In genomic region chr11:65117206-65118096, GRCh38 we compare ENCODE assay signal across 1 cellular context.
TF ChIP-seq lines count a peak whose summit lies in the region.

Gene ZNHIT2, minus strand, starts transcription at chr11:65117701. Its CDS starts 48 bp downstream, at chr11:65117653.

TF ChIP-seq in K562, 482 proteins besides CTCF, POLR2A, EP300 and RAD21 (continued from another document and continues in another):
- TF ChIP-seq ZNF592 (IDR thresholded peaks at IDR 0.05) (no peak), KDM4B (IDR thresholded peaks at IDR 0.05; ENCODE audit: borderline replicate concordance in 2 of 2, low read depth in 1 of 2) (peak in 1 of 2 experiments; percentile 85; a peak in 2 of 4 replicates), DEAF1 (CRISPR knock-in tag; IDR thresholded peaks at IDR 0.05) (peak; percentile 100), IRF2 (CRISPR knock-in tag; IDR thresholded peaks at IDR 0.05) (no peak), MTA1 (IDR thresholded peaks at IDR 0.05; ENCODE audit: borderline replicate concordance) (peak; percentile 96), MIER1 (IDR thresholded peaks at IDR 0.05; ENCODE audit: low read depth) (no peak), RREB1 (CRISPR knock-in tag; IDR thresholded peaks at IDR 0.05) (0 out of 2 replicates have a peak, but pooled peaks have one; percentile 33), KDM1A (IDR thresholded peaks at IDR 0.05) (no peak), PRPF4 (IDR thresholded peaks at IDR 0.05; ENCODE audit: insufficient read depth, low read depth, low read length, poor library complexity, severe bottlenecking) (peak; percentile 38), ZNF449 (CRISPR knock-in tag; IDR thresholded peaks at IDR 0.05) (no peak), ZNF699 (CRISPR knock-in tag; IDR thresholded peaks at IDR 0.05; ENCODE audit: insufficient replicate concordance) (no peak), POLR3A (IDR thresholded peaks at IDR 0.05; ENCODE audit: borderline replicate concordance, extremely low read depth, insufficient read depth, insufficient read length) (no peak), BHLHE40 (IDR thresholded peaks at IDR 0.05; ENCODE audit: low read length) (no peak; the same call in 1 of the 2 replicates), MYBL2 (IDR thresholded peaks at IDR 0.05; ENCODE audit: low read depth) (no peak), MYBL2 (CRISPR knock-in tag; IDR thresholded peaks at IDR 0.05; ENCODE audit: borderline replicate concordance) (0 out of 2 replicates have a peak, but pooled peaks have one; percentile 52), NCOA6 (IDR thresholded peaks at IDR 0.05) (no peak), HNRNPLL (IDR thresholded peaks at IDR 0.05; ENCODE audit: low read depth, low read length, poor library complexity, severe bottlenecking) (peak; percentile 58), POLR2AphosphoS2 (IDR thresholded peaks at IDR 0.05; ENCODE audit: low read length) (peak; percentile 99), CBFB (CRISPR knock-in tag; IDR thresholded peaks at IDR 0.05) (no peak), ZNF134 (CRISPR knock-in tag; conservative IDR thresholded peaks at IDR 0.05) (no peak), ZNF561 (CRISPR knock-in tag; conservative IDR thresholded peaks at IDR 0.05) (no peak), SETDB1 (IDR thresholded peaks at IDR 0.05; ENCODE audit: low read length) (no peak), NRF1 (conservative IDR thresholded peaks at IDR 0.05 in 1 of 2, IDR thresholded peaks at IDR 0.05 in 1 of 2) (peak; percentile 78 to 80), CREM (IDR thresholded peaks at IDR 0.05; ENCODE audit: low read depth) (peak; percentile 96), ZFP30 (CRISPR knock-in tag; IDR thresholded peaks at IDR 0.05; ENCODE audit: borderline replicate concordance) (no peak), PTRF (tag; IDR thresholded peaks at IDR 0.05) (no peak), MAZ (CRISPR knock-in tag; conservative IDR thresholded peaks at IDR 0.05 in 1 of 2, IDR thresholded peaks at IDR 0.05 in 1 of 2) (peak; percentile 66 to 89), SMARCA4 (IDR thresholded peaks at IDR 0.05) (no peak), ZNF696 (CRISPR knock-in tag; conservative IDR thresholded peaks at IDR 0.05) (no peak), CHD2 (IDR thresholded peaks at IDR 0.05; ENCODE audit: low read depth, low read length) (peak; percentile 40; the same call in 1 of the 2 replicates), VEZF1 (CRISPR knock-in tag; IDR thresholded peaks at IDR 0.05) (peak; percentile 91), NBN (IDR thresholded peaks at IDR 0.05; ENCODE audit: low read depth) (no peak; the same call in 1 of the 2 replicates), ZNF76 (CRISPR knock-in tag; IDR thresholded peaks at IDR 0.05; ENCODE audit: borderline replicate concordance) (no peak), BRF1 (IDR thresholded peaks at IDR 0.05; ENCODE audit: borderline replicate concordance, extremely low read depth, insufficient read length) (no peak), ZBED1 (IDR thresholded peaks at IDR 0.05) (peak; percentile 48; the same call in 1 of the 2 replicates), TCF7L2 (IDR thresholded peaks at IDR 0.05; ENCODE audit: low read depth, low read length) (no peak), HNRNPL (IDR thresholded peaks at IDR 0.05; ENCODE audit: low read depth, low read length) (peak; percentile 47; the same call in 1 of the 2 replicates), NR3C1 (CRISPR knock-in tag; IDR thresholded peaks at IDR 0.05) (peak; percentile 85), ZBTB8A (IDR thresholded peaks at IDR 0.05; ENCODE audit: partially characterized antibody) (no peak)
